Comparison of ENCODE assay signal across 11 cellular contexts in genomic region chr2:120686511-120687168, GRCh38. TPM values are rescaled to one million over a fixed set of nuclear protein-coding genes. Genes with fewer than 3 reads are reported as not detected.
DNase-seq lines count a peak whose midpoint lies in the region; ATAC-seq and TF ChIP-seq lines count a peak whose summit lies in the region.
"Had no signal": no experiment of that assay in that cellular context is flagged by ENCODE, and none has a peak within 500 bp of the region (broad histone marks: within the 10 kb centered on the region; RNA-seq: fewer than 3 reads in every experiment).

No MANE protein-coding gene starts in this region.

- no peaks in the 10 kb centered on the region for H3K4me1 ChIP-seq in PC-9 (replicated peaks; ENCODE audit: insufficient read depth)

- H3K9me2 ChIP-seq in PC-9 (ENCODE audit: insufficient read depth): no peaks in the 10 kb centered on the region

- peaks cover 40% of the 10 kb centered on the region for H3K27me3 ChIP-seq in PC-9 (ENCODE audit: insufficient read depth, low read depth)

- H3K4me3 ChIP-seq in GM12865 (ENCODE audit: low read depth, low read length): no peak overlapping the region
- no peak overlapping the region for H3K4me3 ChIP-seq in PC-9
- no peak overlapping the region for H3K4me3 ChIP-seq in fibroblast of villous mesenchyme (ENCODE audit: low read depth, low read length)

- no peak overlapping the region for H3K4me2 ChIP-seq in PC-9

- H2AFZ ChIP-seq in PC-9: no peak overlapping the region

- POLR2A ChIA-PET in PC-9 (lab: Charles Lee; ENCODE audit: unreplicated experiment): no interaction called here

- intact Hi-C loops in PC-9 (cut with micrococcal nuclease; ENCODE audit: unreplicated experiment): no loop called here

- H3K9me3 ChIP-seq in PC-9 (ENCODE audit: insufficient read depth, low read depth): no peaks in the 10 kb centered on the region

- TF ChIP-seq CTCF in 22Rv1 (IDR thresholded peaks at IDR 0.05): peak; percentile 53
- TF ChIP-seq CTCF in GM12865 (IDR thresholded peaks at IDR 0.05; ENCODE audit: insufficient read depth, low read depth, low read length, missing control alignments): peak; percentile 38
- peak; percentile 81 for TF ChIP-seq CTCF in PC-9 (conservative IDR thresholded peaks at IDR 0.05)
- TF ChIP-seq CTCF in fibroblast of villous mesenchyme (IDR thresholded peaks at IDR 0.05; ENCODE audit: insufficient read depth, low read depth, low read length): peak; percentile 31

- H3K27ac ChIP-seq in 22Rv1: no peak overlapping the region
- H3K27ac ChIP-seq in PC-9: no peak overlapping the region

- H3F3A ChIP-seq in PC-9 (ENCODE audit: insufficient read depth, low read depth): no peaks in the 10 kb centered on the region

- no peaks in the 10 kb centered on the region for H3K36me3 ChIP-seq in PC-9 (ENCODE audit: low read depth)

- no peaks in the 10 kb centered on the region for H3K79me2 ChIP-seq in PC-9 (ENCODE audit: low read depth)

- no TSS peak for BruUV-seq in PC-9 (replicated peaks; lab: Mats Ljungman, UMichigan)

- no peak for DNase-seq in GM12865 (ENCODE audit: low read depth)
- no peak for DNase-seq in PC-9
- DNase-seq in fibroblast of villous mesenchyme (ENCODE audit: low read depth): no peak
- DNase-seq in NCI-H526 (lab: John Stamatoyannopoulos, UW): no peak
- DNase-seq: activated B cell treated with CpG ODN at 0.5 μM for 24 hours; CD8-positive, alpha-beta T cell; NCI-H1436 had no signal

- CTCF ChIA-PET in PC-9 (lab: Charles Lee): interaction anchor here (0.6 to 0.9 kb wide), 2 partner anchors 95 to 388 kb away, joined by 6 read pairs; no protein-coding TSS in a partner anchor

- no peaks in the 10 kb centered on the region for H4K20me1 ChIP-seq in PC-9 (ENCODE audit: insufficient read depth)

- ATAC-seq in GM21447 (IDR thresholded peaks at IDR 0.05; ENCODE audit: unreplicated experiment) (no peak), GM18867 (IDR thresholded peaks at IDR 0.05; ENCODE audit: unreplicated experiment) (no peak), HG03378 (IDR thresholded peaks at IDR 0.05; ENCODE audit: unreplicated experiment) (no peak)
- ATAC-seq: CD8-positive, alpha-beta T cell had no signal

RNA-seq across cellular contexts. Expression of gene GLI2, which starts 49.0 kb away (rescaled TPM):
- total RNA-seq in PC-9 (2021) (11.6 and 14.6 TPM in 2 replicates), fibroblast of villous mesenchyme (22.5 and 28.3 TPM in 2 replicates)
- total RNA-seq: activated B cell treated with CpG ODN at 0.5 μM for 24 hours; CD8-positive, alpha-beta T cell had no signal

Comparison
In these comparisons a context has a peak if more than half of its experiments do, and no peak if none do; other contexts are left out.
1. CTCF ChIP-seq: peak in every context shown above with its lines; median percentile 81 in PC-9; 53 in 22Rv1; 38 in GM12865; 31 in fibroblast of villous mesenchyme.